Comparison of ENCODE assay signal across 17 cellular contexts in the genomic region with DNA sequence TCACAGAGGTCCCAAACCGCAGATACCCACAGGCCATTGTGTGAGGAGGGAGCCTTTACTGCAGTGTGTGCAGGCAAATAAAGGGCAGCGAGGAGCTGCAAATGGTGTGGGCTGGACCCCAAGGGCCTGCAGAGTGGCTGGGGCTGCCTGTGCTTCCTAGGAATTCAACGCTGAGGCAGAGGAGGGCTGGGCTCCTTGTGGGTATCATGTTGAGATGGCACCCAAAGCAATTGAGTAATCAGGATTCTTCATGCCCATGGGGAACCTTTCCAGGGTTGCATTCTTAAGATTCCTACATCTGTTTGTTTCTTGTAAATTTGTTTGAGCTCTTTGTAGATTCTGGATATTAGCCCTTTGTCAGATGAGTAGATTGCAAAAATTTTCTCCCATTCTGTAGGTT.
A peak's percentile ranks its signal among the peaks of the same experiment; 100 is the strongest.
DNase-seq lines count a peak whose midpoint lies in the region; ATAC-seq and TF ChIP-seq lines count a peak whose summit lies in the region.
"Had no signal": no experiment of that assay in that cellular context is flagged by ENCODE, and none has a peak within 500 bp of the region (broad histone marks: within the 10 kb centered on the region; RNA-seq: fewer than 3 reads in every experiment).

No MANE protein-coding gene starts in this region.

- no peak overlapping the region for H3K4me3 ChIP-seq in cardiac fibroblast (replicated peaks in 1 of 2; ENCODE audit: low read depth in 2 of 2, low read length in 2 of 2)
- no peak overlapping the region for H3K4me3 ChIP-seq in lower lobe of right lung
- H3K4me3 ChIP-seq: body of pancreas, ovary had no signal

- no peaks in the 10 kb centered on the region for H3K9me3 ChIP-seq in lower lobe of right lung
- H3K9me3 ChIP-seq: body of pancreas, ovary had no signal

- no peak overlapping the region for H3K27ac ChIP-seq in lower lobe of right lung
- H3K27ac ChIP-seq: body of pancreas, ovary had no signal

- TF ChIP-seq CTCF in cardiac fibroblast (IDR thresholded peaks at IDR 0.05; ENCODE audit: low read depth, low read length) (no peak), lower lobe of right lung (IDR thresholded peaks at IDR 0.05) (no peak)

- H3K36me3 ChIP-seq in lower lobe of right lung, result no peaks in the 10 kb centered on the region
- H3K36me3 ChIP-seq: ovary had no signal

- H3K4me1 ChIP-seq in lower lobe of right lung, result no peaks in the 10 kb centered on the region
- H3K4me1 ChIP-seq: body of pancreas had no signal

- ATAC-seq in lower lobe of right lung (peak; percentile 88 to 93), Right ventricle myocardium superior (ENCODE audit: poor library complexity) (no peak)
- ATAC-seq: activated T-helper 17 cell treated with anti-CD3 and anti-CD28 coated beads, Interleukin-2, amount 50 U/mL, for 72 hours; body of pancreas; effector memory CD8-positive, alpha-beta T cell; T-cell had no signal

- intact Hi-C loops in lower lobe of right lung (cut with DNase I) (no loop called here), Right ventricle myocardium superior (cut with DNase I) (no loop called here)

- DNase-seq in AG08396 (ENCODE audit: low spot score) (peak; percentile 23), cardiac fibroblast (ENCODE audit: low read depth in 2 of 2) (peak; percentile 31 to 45), lower lobe of right lung (peak; percentile 57), middle frontal gyrus (ENCODE audit: extremely low spot score, low spot score) (no peak), Right ventricle myocardium superior (no peak), HPDE6-E6E7 (ENCODE audit: extremely low spot score) (no peak), NCI-H526 treated with DMSO at 0.1 percent for 48 hours (lab: John Stamatoyannopoulos, UW) (no peak)
- DNase-seq: activated CD4-positive, alpha-beta T cell treated with anti-CD3 and anti-CD28 coated beads for 48 hours; body of pancreas; DMS153; effector memory CD8-positive, alpha-beta T cell; MM.1S; ovary; stimulated activated CD8-positive, alpha-beta memory T cell treated with anti-CD3 and anti-CD28 coated beads, Interleukin-4, amount 100 ng/mL, for 48 hours; T-cell had no signal

- H3K27me3 ChIP-seq in lower lobe of right lung (ENCODE audit: low read depth), result no peaks in the 10 kb centered on the region
- H3K27me3 ChIP-seq: body of pancreas, ovary had no signal

- no peak for TF ChIP-seq EP300 in Ishikawa (IDR thresholded peaks at IDR 0.05; ENCODE audit: borderline replicate concordance)

- TF ChIP-seq RAD21 in Ishikawa (IDR thresholded peaks at IDR 0.05; ENCODE audit: low read depth), result no peak

TF ChIP-seq in Ishikawa, 13 proteins besides CTCF, POLR2A, EP300 and RAD21:
- TF ChIP-seq, protein P1, sequence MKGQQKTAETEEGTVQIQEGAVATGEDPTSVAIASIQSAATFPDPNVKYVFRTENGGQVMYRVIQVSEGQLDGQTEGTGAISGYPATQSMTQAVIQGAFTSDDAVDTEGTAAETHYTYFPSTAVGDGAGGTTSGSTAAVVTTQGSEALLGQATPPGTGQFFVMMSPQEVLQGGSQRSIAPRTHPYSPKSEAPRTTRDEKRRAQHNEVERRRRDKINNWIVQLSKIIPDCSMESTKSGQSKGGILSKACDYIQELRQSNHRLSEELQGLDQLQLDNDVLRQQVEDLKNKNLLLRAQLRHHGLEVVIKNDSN (IDR thresholded peaks at IDR 0.05), result no peak
- TF ChIP-seq YY1 (IDR thresholded peaks at IDR 0.05; ENCODE audit: low read depth), result no peak
- TF ChIP-seq, protein P2, sequence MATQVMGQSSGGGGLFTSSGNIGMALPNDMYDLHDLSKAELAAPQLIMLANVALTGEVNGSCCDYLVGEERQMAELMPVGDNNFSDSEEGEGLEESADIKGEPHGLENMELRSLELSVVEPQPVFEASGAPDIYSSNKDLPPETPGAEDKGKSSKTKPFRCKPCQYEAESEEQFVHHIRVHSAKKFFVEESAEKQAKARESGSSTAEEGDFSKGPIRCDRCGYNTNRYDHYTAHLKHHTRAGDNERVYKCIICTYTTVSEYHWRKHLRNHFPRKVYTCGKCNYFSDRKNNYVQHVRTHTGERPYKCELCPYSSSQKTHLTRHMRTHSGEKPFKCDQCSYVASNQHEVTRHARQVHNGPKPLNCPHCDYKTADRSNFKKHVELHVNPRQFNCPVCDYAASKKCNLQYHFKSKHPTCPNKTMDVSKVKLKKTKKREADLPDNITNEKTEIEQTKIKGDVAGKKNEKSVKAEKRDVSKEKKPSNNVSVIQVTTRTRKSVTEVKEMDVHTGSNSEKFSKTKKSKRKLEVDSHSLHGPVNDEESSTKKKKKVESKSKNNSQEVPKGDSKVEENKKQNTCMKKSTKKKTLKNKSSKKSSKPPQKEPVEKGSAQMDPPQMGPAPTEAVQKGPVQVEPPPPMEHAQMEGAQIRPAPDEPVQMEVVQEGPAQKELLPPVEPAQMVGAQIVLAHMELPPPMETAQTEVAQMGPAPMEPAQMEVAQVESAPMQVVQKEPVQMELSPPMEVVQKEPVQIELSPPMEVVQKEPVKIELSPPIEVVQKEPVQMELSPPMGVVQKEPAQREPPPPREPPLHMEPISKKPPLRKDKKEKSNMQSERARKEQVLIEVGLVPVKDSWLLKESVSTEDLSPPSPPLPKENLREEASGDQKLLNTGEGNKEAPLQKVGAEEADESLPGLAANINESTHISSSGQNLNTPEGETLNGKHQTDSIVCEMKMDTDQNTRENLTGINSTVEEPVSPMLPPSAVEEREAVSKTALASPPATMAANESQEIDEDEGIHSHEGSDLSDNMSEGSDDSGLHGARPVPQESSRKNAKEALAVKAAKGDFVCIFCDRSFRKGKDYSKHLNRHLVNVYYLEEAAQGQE (IDR thresholded peaks at IDR 0.05; ENCODE audit: low read depth), result no peak
- TF ChIP-seq CEBPB (IDR thresholded peaks at IDR 0.05), result peak; percentile 37; the same call in 1 of the 2 replicates
- TF ChIP-seq ZBTB7A (IDR thresholded peaks at IDR 0.05; ENCODE audit: low read depth), result no peak
- no peak for TF ChIP-seq NFIC (IDR thresholded peaks at IDR 0.05)
- TF ChIP-seq TAF1 (IDR thresholded peaks at IDR 0.05; ENCODE audit: low read depth), result no peak
- no peak for TF ChIP-seq TCF12 (IDR thresholded peaks at IDR 0.05; ENCODE audit: low read depth)
- no peak for TF ChIP-seq FOXM1 (IDR thresholded peaks at IDR 0.05; ENCODE audit: borderline replicate concordance, low read depth)
- TF ChIP-seq EGR1 (IDR thresholded peaks at IDR 0.05), result no peak
- TF ChIP-seq CREB1 (IDR thresholded peaks at IDR 0.05; ENCODE audit: low read depth), result no peak
- TF ChIP-seq, protein P3, sequence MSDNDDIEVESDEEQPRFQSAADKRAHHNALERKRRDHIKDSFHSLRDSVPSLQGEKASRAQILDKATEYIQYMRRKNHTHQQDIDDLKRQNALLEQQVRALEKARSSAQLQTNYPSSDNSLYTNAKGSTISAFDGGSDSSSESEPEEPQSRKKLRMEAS (IDR thresholded peaks at IDR 0.05), result no peak
- peak; percentile 52 for TF ChIP-seq TEAD4 (IDR thresholded peaks at IDR 0.05)

Comparison
In these comparisons a context has a peak if more than half of its experiments do, and no peak if none do; other contexts are left out.
1. DNase-seq: peak in AG08396 (single experiment), cardiac fibroblast (2 of 2) and lower lobe of right lung (single experiment); none in middle frontal gyrus (single experiment), Right ventricle myocardium superior (single experiment), HPDE6-E6E7 (single experiment) and NCI-H526 treated with DMSO at 0.1 percent for 48 hours (single experiment).